ENCODE assay signal across 8 cellular contexts in the genomic region with DNA sequence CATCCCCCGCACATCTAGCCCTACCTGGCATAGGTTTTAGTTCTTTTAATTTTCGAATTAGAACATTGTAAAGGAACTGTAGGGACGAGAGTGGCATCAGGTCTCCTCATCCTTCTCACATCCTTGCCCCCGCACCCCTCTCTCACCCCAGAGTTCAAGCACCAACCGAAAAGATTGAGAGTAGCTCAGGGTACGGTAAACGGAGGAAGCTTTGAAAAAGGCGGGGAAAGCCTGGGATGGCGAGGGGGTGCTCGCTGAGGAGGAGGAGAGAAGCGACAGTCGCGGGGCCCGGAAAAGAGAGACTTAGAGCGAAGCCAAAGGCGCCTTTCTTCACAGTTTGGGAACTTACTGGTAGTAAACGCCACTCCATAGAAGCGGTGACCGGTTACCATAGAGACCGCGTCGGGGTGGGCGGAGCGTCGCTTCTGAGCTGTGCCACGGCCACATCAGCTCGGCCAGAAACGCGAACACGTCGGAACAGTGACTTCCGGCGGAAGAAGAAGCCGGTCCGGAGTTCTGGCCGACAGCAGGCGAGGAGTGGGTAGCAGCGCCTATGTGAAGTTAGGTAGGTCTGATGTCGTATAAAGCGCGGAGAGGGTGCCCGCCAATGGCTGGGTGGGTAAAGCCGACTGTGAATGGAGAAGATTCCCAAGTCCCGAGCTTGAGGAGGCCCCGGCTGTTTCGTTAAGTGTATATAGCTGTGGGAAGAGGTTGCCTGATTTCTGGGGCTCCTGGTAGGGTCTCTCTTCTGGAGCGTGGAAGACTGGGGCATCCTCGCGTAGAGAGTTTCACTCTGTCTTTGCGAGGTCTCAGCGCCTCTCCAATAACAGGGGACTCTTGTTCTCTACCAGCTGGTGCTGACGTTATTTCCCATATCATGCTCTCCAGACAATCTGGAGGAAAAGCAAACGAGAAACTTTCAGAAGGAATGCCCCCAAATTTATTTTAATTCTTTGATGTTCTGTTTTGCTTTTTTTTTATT. TPM values are rescaled to one million over a fixed set of nuclear protein-coding genes. Genes with fewer than 3 reads are reported as not detected.
DNase-seq lines count a peak whose midpoint lies in the region; ATAC-seq and TF ChIP-seq lines count a peak whose summit lies in the region.

DCDC1 (minus strand) TSS at position 392 of the 982 bp plus-strand sequence. CDS start 41,459 bp downstream, outside the sequence.
DNAJC24 (plus strand) TSS at position 513 of the 982 bp plus-strand sequence. CDS start 889 bp downstream, outside the sequence.

- peak; percentile 99 for ATAC-seq in HG03457 (IDR thresholded peaks at IDR 0.05; ENCODE audit: unreplicated experiment)

- POLR2A ChIA-PET in BJ (lab: Charles Lee): interaction anchor here (0.6 kb wide), 1 partner anchor 370 kb away, joined by 4 read pairs; no protein-coding TSS in a partner anchor

- no peaks in the 10 kb centered on the region for H3K9me3 ChIP-seq in colonic mucosa

- TF ChIP-seq CTCF in BJ (IDR thresholded peaks at IDR 0.05; ENCODE audit: insufficient read depth, low read depth, low read length) (no peak), colonic mucosa (IDR thresholded peaks at IDR 0.05) (no peak)

- intact Hi-C loops in colonic mucosa (cut with DNase I): no loop called here

- DNase-seq in BJ (ENCODE audit: low read depth) (peak; percentile 42), GM19240 (ENCODE audit: insufficient read length, low spot score) (peak; percentile 52), NCI-H524 (lab: John Stamatoyannopoulos, UW) (peak; percentile 75 to 94), colonic mucosa (peak; percentile 96)
- peak; percentile 93 to 95 for DNase-seq in activated CD4-positive, alpha-beta T cell treated with anti-CD3 and anti-CD28 coated beads for 4 hours
- DNase-seq in stimulated activated CD4-positive, alpha-beta T cell treated with anti-CD3 and anti-CD28 coated beads, Interleukin-1b, Interleukin-23, amount 100 ng/mL, for 24 hours (ENCODE audit: low read depth in 4 of 4, low spot score in 1 of 4): peak; percentile 84 to 92 (median 92)

- CTCF ChIA-PET in BJ (lab: Yijun Ruan, JAX): interaction anchor here (1.0 to 1.6 kb wide), 6 partner anchors 9 to 807 kb away, joined by 3 to 5 read pairs (median 4); no protein-coding TSS in a partner anchor

- peak within 1 kb of the TSS; percentile 92 for H3K4me3 ChIP-seq in BJ (ENCODE audit: low read depth, low read length)
- H3K4me3 ChIP-seq in colonic mucosa: peak within 1 kb of the TSS; percentile 67

- H3K4me1 ChIP-seq in colonic mucosa: no peaks in the 10 kb centered on the region

- H3K27ac ChIP-seq in colonic mucosa (peak within 1 kb of the TSS; percentile 60), layer of hippocampus (ENCODE audit: low read depth, low read length) (peak within 1 kb of the TSS; percentile 78)

- H3K36me3 ChIP-seq in BJ (ENCODE audit: control insufficient read depth, insufficient read depth, low read length): no peaks in the 10 kb centered on the region
- no peaks in the 10 kb centered on the region for H3K36me3 ChIP-seq in colonic mucosa

- H3K27me3 ChIP-seq in BJ (ENCODE audit: control insufficient read depth, insufficient read depth, low read length) (peaks cover 4% of the 10 kb centered on the region), colonic mucosa (no peaks in the 10 kb centered on the region), layer of hippocampus (ENCODE audit: control insufficient read depth, insufficient read depth, low read length) (no peaks in the 10 kb centered on the region)

- H3K9ac ChIP-seq in colonic mucosa (ENCODE audit: low read depth in 2 of 2, low read length in 2 of 2): peak within 1 kb of the TSS; percentile 88 to 89

RNA-seq across cellular contexts. Expression of gene DCDC1, which starts in this region (rescaled TPM):
- 0.05 TPM in 1 of 2 replicates, not detected in the other for polyA plus RNA-seq in BJ (2011; rRNA removed)
- 0.15 TPM in 1 of 2 replicates, not detected in the other for polyA minus RNA-seq in BJ (2011; rRNA and poly(A)+ RNA removed)
- not detected for total RNA-seq in colonic mucosa

RNA-seq across cellular contexts. Expression of gene DNAJC24, which starts in this region (rescaled TPM):
- 8.8 and 14.2 TPM in 2 replicates for polyA plus RNA-seq in BJ (2011; rRNA removed)
- polyA minus RNA-seq in BJ (2011; rRNA and poly(A)+ RNA removed): 19.1 and 19.5 TPM in 2 replicates
- 10 to 100 TPM in 1 of 2 donors, 1 to 10 TPM in 1; 8.3 to 10.1 TPM for total RNA-seq in colonic mucosa

Comparison
In these comparisons a context has a peak if more than half of its experiments do, and no peak if none do; other contexts are left out.
1. Peak in every context shown above with its lines: DNase-seq, ATAC-seq, H3K4me3 ChIP-seq and H3K27ac ChIP-seq.
2. DNase-seq: peak in every context shown above with its lines; median percentile 96 in colonic mucosa; 94 in activated CD4-positive, alpha-beta T cell treated with anti-CD3 and anti-CD28 coated beads for 4 hours; 92 in stimulated activated CD4-positive, alpha-beta T cell treated with anti-CD3 and anti-CD28 coated beads, Interleukin-1b, Interleukin-23, amount 100 ng/mL, for 24 hours; 84 in NCI-H524; 52 in GM19240; 42 in BJ.